ENCODE assay signal across 1 cellular context in the genomic region with DNA sequence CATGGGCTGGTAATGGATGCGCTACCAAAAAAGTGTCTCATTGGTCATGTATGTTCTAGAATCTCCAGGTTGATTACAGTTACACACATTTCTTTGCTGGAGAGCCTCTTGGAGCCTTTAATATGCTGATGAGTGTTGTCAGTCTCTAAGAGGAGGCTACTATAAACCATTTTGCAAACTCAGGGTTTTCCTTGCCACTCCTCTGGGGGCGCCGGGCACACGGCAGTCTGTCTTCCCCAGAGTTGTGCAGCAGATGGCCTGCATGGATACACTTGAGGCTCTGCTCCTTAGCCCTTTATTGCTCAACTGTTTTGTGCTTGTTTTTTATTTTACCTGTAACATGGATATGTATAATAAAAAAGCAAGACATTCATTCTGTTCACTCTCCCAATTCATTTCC.
TF ChIP-seq lines count a peak whose summit lies in the region.

No MANE protein-coding gene starts in this region.

TF ChIP-seq in H1, 55 proteins besides CTCF, POLR2A, EP300 and RAD21:
- no peak for TF ChIP-seq SAP30 (IDR thresholded peaks at IDR 0.05; ENCODE audit: insufficient read depth, insufficient replicate concordance, low read length)
- no peak for TF ChIP-seq RXRA (IDR thresholded peaks at IDR 0.05; ENCODE audit: insufficient read depth, low read depth, low read length)
- peak; percentile 78; the same call in 1 of the 2 replicates for TF ChIP-seq MAFK (IDR thresholded peaks at IDR 0.05; ENCODE audit: low read depth, low read length)
- no peak for TF ChIP-seq SUZ12 (IDR thresholded peaks at IDR 0.05; ENCODE audit: low read length)
- no peak for TF ChIP-seq BRCA1 (IDR thresholded peaks at IDR 0.05; ENCODE audit: low read depth, low read length)
- no peak for TF ChIP-seq EGR1 (IDR thresholded peaks at IDR 0.05; ENCODE audit: borderline replicate concordance, low read depth, low read length)
- TF ChIP-seq TBP (IDR thresholded peaks at IDR 0.05; ENCODE audit: low read depth, low read length), result no peak
- TF ChIP-seq TEAD4 (IDR thresholded peaks at IDR 0.05; ENCODE audit: low read depth, low read length), result no peak
- TF ChIP-seq TAF7 (optimal IDR thresholded peaks at IDR 0.05; ENCODE audit: borderline replicate concordance, low read depth, low read length), result no peak
- no peak for TF ChIP-seq HDAC6 (IDR thresholded peaks at IDR 0.05; ENCODE audit: low read depth, low read length)
- no peak for TF ChIP-seq GTF2F1 (IDR thresholded peaks at IDR 0.05; ENCODE audit: borderline replicate concordance, low read depth, low read length)
- TF ChIP-seq FOSL1 (IDR thresholded peaks at IDR 0.05; ENCODE audit: insufficient read depth, low read depth, low read length), result no peak
- no peak for TF ChIP-seq BCL11A (IDR thresholded peaks at IDR 0.05; ENCODE audit: low read depth in 2 of 2, low read length in 2 of 2)
- TF ChIP-seq EZH2 (IDR thresholded peaks at IDR 0.05; ENCODE audit: low read depth, low read length, severe bottlenecking), result no peak
- TF ChIP-seq TAF1 (IDR thresholded peaks at IDR 0.05; ENCODE audit: low read depth, low read length), result no peak
- no peak for TF ChIP-seq SP2 (IDR thresholded peaks at IDR 0.05; ENCODE audit: low read length)
- TF ChIP-seq, protein P1, sequence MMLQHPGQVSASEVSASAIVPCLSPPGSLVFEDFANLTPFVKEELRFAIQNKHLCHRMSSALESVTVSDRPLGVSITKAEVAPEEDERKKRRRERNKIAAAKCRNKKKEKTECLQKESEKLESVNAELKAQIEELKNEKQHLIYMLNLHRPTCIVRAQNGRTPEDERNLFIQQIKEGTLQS (IDR thresholded peaks at IDR 0.05; ENCODE audit: insufficient read depth, low read depth, low read length), result no peak
- TF ChIP-seq KDM1A (IDR thresholded peaks at IDR 0.05; ENCODE audit: borderline replicate concordance, low read length), result no peak
- TF ChIP-seq RFX5 (IDR thresholded peaks at IDR 0.05; ENCODE audit: borderline replicate concordance, low read depth, low read length), result no peak
- TF ChIP-seq RNF2 (IDR thresholded peaks at IDR 0.05; ENCODE audit: borderline replicate concordance, low read depth, low read length, missing control alignments, poor library complexity, severe bottlenecking), result no peak
- TF ChIP-seq CBX8 (IDR thresholded peaks at IDR 0.05; ENCODE audit: borderline replicate concordance, low read depth, low read length), result no peak
- TF ChIP-seq, protein P2, sequence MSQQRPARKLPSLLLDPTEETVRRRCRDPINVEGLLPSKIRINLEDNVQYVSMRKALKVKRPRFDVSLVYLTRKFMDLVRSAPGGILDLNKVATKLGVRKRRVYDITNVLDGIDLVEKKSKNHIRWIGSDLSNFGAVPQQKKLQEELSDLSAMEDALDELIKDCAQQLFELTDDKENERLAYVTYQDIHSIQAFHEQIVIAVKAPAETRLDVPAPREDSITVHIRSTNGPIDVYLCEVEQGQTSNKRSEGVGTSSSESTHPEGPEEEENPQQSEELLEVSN (IDR thresholded peaks at IDR 0.05), result peak; percentile 80
- peak; percentile 61 for TF ChIP-seq BACH1 (IDR thresholded peaks at IDR 0.05; ENCODE audit: low read length)
- TF ChIP-seq CHD1 (IDR thresholded peaks at IDR 0.05; ENCODE audit: low read depth, low read length), result no peak
- no peak for TF ChIP-seq NRF1 (IDR thresholded peaks at IDR 0.05; ENCODE audit: low read depth, low read length)
- TF ChIP-seq POLR2AphosphoS5 (IDR thresholded peaks at IDR 0.05; ENCODE audit: low read depth, low read length), result no peak
- TF ChIP-seq, protein P3, sequence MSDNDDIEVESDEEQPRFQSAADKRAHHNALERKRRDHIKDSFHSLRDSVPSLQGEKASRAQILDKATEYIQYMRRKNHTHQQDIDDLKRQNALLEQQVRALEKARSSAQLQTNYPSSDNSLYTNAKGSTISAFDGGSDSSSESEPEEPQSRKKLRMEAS (IDR thresholded peaks at IDR 0.05), result peak; percentile 78
- TF ChIP-seq SP4 (IDR thresholded peaks at IDR 0.05; ENCODE audit: low read length), result no peak
- TF ChIP-seq, protein P4, sequence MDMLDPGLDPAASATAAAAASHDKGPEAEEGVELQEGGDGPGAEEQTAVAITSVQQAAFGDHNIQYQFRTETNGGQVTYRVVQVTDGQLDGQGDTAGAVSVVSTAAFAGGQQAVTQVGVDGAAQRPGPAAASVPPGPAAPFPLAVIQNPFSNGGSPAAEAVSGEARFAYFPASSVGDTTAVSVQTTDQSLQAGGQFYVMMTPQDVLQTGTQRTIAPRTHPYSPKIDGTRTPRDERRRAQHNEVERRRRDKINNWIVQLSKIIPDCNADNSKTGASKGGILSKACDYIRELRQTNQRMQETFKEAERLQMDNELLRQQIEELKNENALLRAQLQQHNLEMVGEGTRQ (IDR thresholded peaks at IDR 0.05; ENCODE audit: low read length), result no peak
